In genomic region chr11:103465555-103466140, GRCh38 we compare ENCODE assay signal across 15 cellular contexts.
DNase-seq lines count a peak whose midpoint lies in the region; ATAC-seq and TF ChIP-seq lines count a peak whose summit lies in the region.
"Had no signal": no experiment of that assay in that cellular context is flagged by ENCODE, and none has a peak within 500 bp of the region (broad histone marks: within the 10 kb centered on the region; RNA-seq: fewer than 3 reads in every experiment).

No MANE protein-coding gene starts in this region.

- TF ChIP-seq CTCF in WTC11 (IDR thresholded peaks at IDR 0.05): no peak
- no peak for TF ChIP-seq CTCF in fibroblast of the aortic adventitia (IDR thresholded peaks at IDR 0.05; ENCODE audit: insufficient read depth, low read length)
- no peak for TF ChIP-seq CTCF in thoracic aorta (IDR thresholded peaks at IDR 0.05)
- no peak for TF ChIP-seq CTCF in Calu3 (IDR thresholded peaks at IDR 0.05; ENCODE audit: unreplicated experiment)

- POLR2A ChIA-PET in WTC11 (lab: Charles Lee): no interaction called here

- H3K27ac Mint-ChIP-seq in WTC11: no peak overlapping the region
- H3K27ac Mint-ChIP-seq in Calu3 (ENCODE audit: unreplicated experiment): no peak overlapping the region
- H3K27ac Mint-ChIP-seq: CD4-positive, CD25-positive, alpha-beta regulatory T cell had no signal

- H3K4me3 ChIP-seq in fibroblast of the aortic adventitia (ENCODE audit: low read depth, low read length): no peak overlapping the region
- no peak overlapping the region for H3K4me3 ChIP-seq in thoracic aorta
- H3K4me3 ChIP-seq: BLaER1 treated with 17β-estradiol and CSF1 and Interleukin-3, amounts not matched to agents 10 nM and 100 nM had no signal

- peak; percentile 53 for ATAC-seq in WTC11
- peak; percentile 28 for ATAC-seq in thoracic aorta (ENCODE audit: insufficient number of reproducible peaks, low FRiP score, low read depth)

- no peaks in the 10 kb centered on the region for H3K9me3 ChIP-seq in thoracic aorta
- H3K9me3 ChIP-seq: BLaER1 treated with 17β-estradiol and CSF1 and Interleukin-3, amounts not matched to agents 10 nM and 100 nM had no signal

- no peak overlapping the region for H3K27ac ChIP-seq in thoracic aorta
- H3K27ac ChIP-seq: 22Rv1; BLaER1 treated with 17β-estradiol and CSF1 and Interleukin-3, amounts not matched to agents 10 nM and 100 nM had no signal

- H3K4me1 ChIP-seq in thoracic aorta (ENCODE audit: control insufficient read depth in 1 of 2, low read depth in 2 of 2): no peaks in the 10 kb centered on the region
- H3K4me1 ChIP-seq: BLaER1 treated with 17β-estradiol and CSF1 and Interleukin-3, amounts not matched to agents 10 nM and 100 nM had no signal

- H3K36me3 ChIP-seq in thoracic aorta: no peaks in the 10 kb centered on the region
- H3K36me3 ChIP-seq: BLaER1 treated with 17β-estradiol and CSF1 and Interleukin-3, amounts not matched to agents 10 nM and 100 nM had no signal

- no peaks in the 10 kb centered on the region for H3K27me3 ChIP-seq in thoracic aorta (replicated peaks; ENCODE audit: insufficient read depth)
- H3K27me3 ChIP-seq: BLaER1 treated with 17β-estradiol and CSF1 and Interleukin-3, amounts not matched to agents 10 nM and 100 nM had no signal

- intact Hi-C loops in Calu3 (cut with micrococcal nuclease; ENCODE audit: unreplicated experiment): no loop called here

- CTCF ChIA-PET in WTC11 (lab: Charles Lee) (interaction anchor here (1.0 kb wide), 1 partner anchor 135 kb away, joined by 3 read pairs; no protein-coding TSS in a partner anchor), Calu3 (lab: Charles Lee) (no interaction called here)

- H3K4me3 Mint-ChIP-seq in WTC11 (no peak overlapping the region), Calu3 (ENCODE audit: low read depth, unreplicated experiment) (no peak overlapping the region)
- H3K4me3 Mint-ChIP-seq: CD4-positive, CD25-positive, alpha-beta regulatory T cell; IgD-negative memory B cell had no signal

- H3K4me1 Mint-ChIP-seq in WTC11 (no peaks in the 10 kb centered on the region), Calu3 (ENCODE audit: low read depth, unreplicated experiment) (no peaks in the 10 kb centered on the region)
- H3K4me1 Mint-ChIP-seq: CD4-positive, CD25-positive, alpha-beta regulatory T cell; IgD-negative memory B cell had no signal

- peak; percentile 1 for DNase-seq in NCI-H82 (lab: John Stamatoyannopoulos, UW)
- no peak for DNase-seq in NCI-H82 treated with DMSO at 0.1 percent for 48 hours (lab: John Stamatoyannopoulos, UW; ENCODE audit: unreplicated experiment)
- no peak for DNase-seq in WTC11 (ENCODE audit: low spot score)
- peak; percentile 61 for DNase-seq in fibroblast of the aortic adventitia (ENCODE audit: low read depth)
- DNase-seq in thoracic aorta (ENCODE audit: low spot score): no peak
- no peak for DNase-seq in Calu3
- DNase-seq in activated effector memory CD4-positive, alpha-beta T cell treated with Interleukin-2 at 50 U/mL for 16 hours: no peak
- no peak for DNase-seq in COLO668 (lab: John Stamatoyannopoulos, UW; ENCODE audit: unreplicated experiment)
- DNase-seq: CD4-positive, CD25-positive, alpha-beta regulatory T cell; DMS79 treated with DMSO at 0.1 percent for 48 hours; EL; HCEC 1CT had no signal

- no peaks in the 10 kb centered on the region for H3K36me3 Mint-ChIP-seq in WTC11
- H3K36me3 Mint-ChIP-seq in Calu3 (ENCODE audit: insufficient read depth, unreplicated experiment): no peaks in the 10 kb centered on the region
- H3K36me3 Mint-ChIP-seq: CD4-positive, CD25-positive, alpha-beta regulatory T cell; IgD-negative memory B cell had no signal

- H3K27me3 Mint-ChIP-seq in WTC11 (ENCODE audit: low read depth) (no peaks in the 10 kb centered on the region; the same call in 1 of the 2 replicates), Calu3 (ENCODE audit: unreplicated experiment) (no peaks in the 10 kb centered on the region)
- H3K27me3 Mint-ChIP-seq: CD4-positive, CD25-positive, alpha-beta regulatory T cell; IgD-negative memory B cell had no signal

- BruUV-seq in Calu3 (replicated peaks; lab: Mats Ljungman, UMichigan): no TSS peak

- no peaks in the 10 kb centered on the region for H3K9me3 Mint-ChIP-seq in WTC11
- H3K9me3 Mint-ChIP-seq in Calu3 (ENCODE audit: low read depth, unreplicated experiment): no peaks in the 10 kb centered on the region
- H3K9me3 Mint-ChIP-seq: CD4-positive, CD25-positive, alpha-beta regulatory T cell; IgD-negative memory B cell had no signal

TF ChIP-seq in WTC11, 78 proteins besides CTCF, POLR2A, EP300 and RAD21:
- TF ChIP-seq JAZF1 (CRISPR knock-in tag; IDR thresholded peaks at IDR 0.05) (no peak), JUN (CRISPR knock-in tag; IDR thresholded peaks at IDR 0.05) (no peak), USF1 (CRISPR knock-in tag; IDR thresholded peaks at IDR 0.05) (no peak), IRF2 (CRISPR knock-in tag; IDR thresholded peaks at IDR 0.05; ENCODE audit: borderline replicate concordance, low read depth) (no peak), IRF1 (CRISPR knock-in tag; IDR thresholded peaks at IDR 0.05) (no peak), PREB (CRISPR knock-in tag; IDR thresholded peaks at IDR 0.05; ENCODE audit: borderline replicate concordance) (no peak), ETV6 (CRISPR knock-in tag; IDR thresholded peaks at IDR 0.05) (no peak), GABPB1 (CRISPR knock-in tag; IDR thresholded peaks at IDR 0.05) (no peak), ZNF425 (CRISPR knock-in tag; conservative IDR thresholded peaks at IDR 0.05) (no peak), MAX (CRISPR knock-in tag; IDR thresholded peaks at IDR 0.05) (no peak)

Comparison
In these comparisons a context has a peak if more than half of its experiments do, and no peak if none do; other contexts are left out.
1. DNase-seq: peak in NCI-H82 (single experiment) and fibroblast of the aortic adventitia (single experiment); none in NCI-H82 treated with DMSO at 0.1 percent for 48 hours (single experiment), WTC11 (single experiment), thoracic aorta (single experiment), Calu3 (single experiment), activated effector memory CD4-positive, alpha-beta T cell treated with Interleukin-2 at 50 U/mL for 16 hours (single experiment) and COLO668 (single experiment).